ENCODE assay signal across 9 cellular contexts in the genomic region with DNA sequence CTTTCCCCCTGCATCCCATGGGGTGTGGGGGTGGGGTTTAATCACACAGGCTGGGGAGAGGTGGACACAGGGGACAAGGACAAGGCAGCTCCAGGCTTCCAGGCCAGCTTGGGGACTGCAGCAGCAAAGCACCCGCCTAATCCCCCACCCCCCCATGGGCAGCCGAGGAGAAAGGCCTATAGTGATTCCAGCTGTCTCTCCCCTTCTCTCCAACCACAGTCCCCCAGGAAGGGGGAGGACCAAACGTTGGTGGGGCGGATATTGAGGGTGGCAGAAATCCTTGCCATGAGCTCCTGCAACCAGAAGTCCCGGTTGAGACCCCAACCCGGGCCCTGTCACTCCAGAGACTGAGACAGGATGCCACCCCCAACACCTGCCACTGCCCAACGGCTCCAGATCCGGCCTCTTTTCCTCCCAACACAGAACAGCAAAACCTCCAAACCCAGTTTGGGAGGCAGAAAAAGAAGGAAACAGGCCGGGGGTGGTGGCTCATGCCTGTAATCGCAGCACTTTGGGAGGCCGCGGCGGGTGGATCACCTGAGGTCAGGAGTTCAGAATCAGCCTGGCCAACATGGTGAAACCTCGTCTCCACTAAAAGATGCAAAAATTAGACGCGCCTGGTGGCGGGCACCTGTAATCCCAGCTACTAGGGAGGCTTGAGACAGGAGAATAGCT. TPM values are rescaled to one million over a fixed set of nuclear protein-coding genes. Genes with fewer than 3 reads are reported as not detected.
DNase-seq lines count a peak whose midpoint lies in the region; ATAC-seq, FAIRE-seq and TF ChIP-seq lines count a peak whose summit lies in the region.
"Had no signal": no experiment of that assay in that cellular context is flagged by ENCODE, and none has a peak within 500 bp of the region (broad histone marks: within the 10 kb centered on the region; RNA-seq: fewer than 3 reads in every experiment).

No MANE protein-coding gene starts in this region.

- CTCF ChIA-PET in K562 (lab: Yijun Ruan, JAX; ENCODE audit: low intra/inter-chr PET ratio), result interaction anchor here (0.6 kb wide), 1 partner anchor 934 kb away, joined by 5 read pairs; no protein-coding TSS in a partner anchor

- BruUV-seq in K562 (replicated peaks; lab: Mats Ljungman, UMichigan), result no TSS peak

- no peak for TF ChIP-seq RAD21 in K562 (CRISPR knock-in tag; conservative IDR thresholded peaks at IDR 0.05 in 1 of 2, IDR thresholded peaks at IDR 0.05 in 1 of 2)

- TF ChIP-seq POLR2A in K562 (conservative IDR thresholded peaks at IDR 0.05) (no peak), spleen (IDR thresholded peaks at IDR 0.05) (no peak)

- in situ Hi-C loops in K562 (cut with MboI), result no loop called here

- no peak for FAIRE-seq in K562 (lab: Jason Lieb, UNC)

- H3K9me3 ChIP-seq in HUES48 (ENCODE audit: control insufficient read depth, insufficient read depth, low read length), result no peaks in the 10 kb centered on the region
- H3K9me3 ChIP-seq in K562 (replicated peaks; ENCODE audit: control insufficient read depth, insufficient read depth, low read depth, low read length), result no peaks in the 10 kb centered on the region
- H3K9me3 ChIP-seq in spleen, result no peaks in the 10 kb centered on the region

- H3K4me2 ChIP-seq in K562 (ENCODE audit: insufficient read depth, low read length), result no peak overlapping the region

- H3K79me2 ChIP-seq in K562 (ENCODE audit: control insufficient read depth, insufficient read depth, low read length), result no peaks in the 10 kb centered on the region

- TF ChIP-seq EP300 in K562 (IDR thresholded peaks at IDR 0.05; ENCODE audit: low read length), result no peak

- DNase-seq in K562 (ENCODE audit: extremely low read depth in 1 of 4, low spot score in 3 of 4) (no peak), kidney epithelial cell (ENCODE audit: low read depth) (no peak), spleen (no peak), NCI-H345 treated with DMSO at 0.1 percent for 48 hours (lab: John Stamatoyannopoulos, UW; ENCODE audit: unreplicated experiment) (no peak)

- ATAC-seq in K562, result no peak
- ATAC-seq in GM18519 (IDR thresholded peaks at IDR 0.05; ENCODE audit: low FRiP score, unreplicated experiment), result no peak
- no peak for ATAC-seq in GM18868 (IDR thresholded peaks at IDR 0.05; ENCODE audit: unreplicated experiment)
- ATAC-seq in HG03039 (IDR thresholded peaks at IDR 0.05; ENCODE audit: unreplicated experiment), result no peak

- intact Hi-C loops in K562 (cut with micrococcal nuclease), result loop anchor here (5.0 kb wide), 1 partner anchor 72 kb away; no protein-coding TSS in a partner anchor
- intact Hi-C loops in spleen (cut with DNase I; ENCODE audit: low total_unique reads), result no loop called here

- no peak for TF ChIP-seq CTCF in K562 (IDR thresholded peaks at IDR 0.05 in 2 of 3, conservative IDR thresholded peaks at IDR 0.05 in 1 of 3; ENCODE audit: insufficient read depth in 2 of 3, low read depth in 1 of 3, low read length in 3 of 3)
- TF ChIP-seq CTCF in kidney epithelial cell (IDR thresholded peaks at IDR 0.05; ENCODE audit: insufficient read depth, low read length, poor library complexity, severe bottlenecking), result no peak
- no peak for TF ChIP-seq CTCF in spleen (IDR thresholded peaks at IDR 0.05 in 8 of 11, conservative IDR thresholded peaks at IDR 0.05 in 3 of 11)

- H3K9ac ChIP-seq in HUES48 (ENCODE audit: low read depth, low read length), result no peak overlapping the region
- peak overlapping the region in 1 of 2 experiments; percentile 26; a peak in 1 of 4 replicates for H3K9ac ChIP-seq in K562 (ENCODE audit: insufficient read depth in 1 of 2, low read depth in 2 of 2, low read length in 2 of 2)

- 46% methylated on average over 16 of the region's 17 CpGs for WGBS in K562 (ENCODE audit: insufficient coverage, low coverage, missing lambda C conversion rate)
- 13 to 23% (median 15%) methylated on average over 14 to 17 of the region's 17 CpGs for WGBS in spleen, 5 donors

- H3K4me3 ChIP-seq in HUES48 (ENCODE audit: low read depth, low read length) (peak overlapping the region; percentile 85), K562 (no peak overlapping the region), kidney epithelial cell (ENCODE audit: low read depth, low read length) (peak overlapping the region; percentile 79), spleen (peak overlapping the region; percentile 56 to 74 (median 65))

- H3K27ac ChIP-seq in HUES48 (ENCODE audit: low read depth, low read length) (no peak overlapping the region), K562 (ENCODE audit: extremely low read depth, low read depth, low read length) (no peak overlapping the region), spleen (peak overlapping the region in 7 of 8 donors; percentile 70 to 91 (median 87))

- H3K4me1 ChIP-seq in HUES48 (ENCODE audit: control insufficient read depth, insufficient read depth, low read length) (peaks cover 37% of the 10 kb centered on the region), K562 (replicated peaks in 1 of 2; ENCODE audit: control insufficient read depth in 2 of 2, insufficient read depth in 2 of 2, low read length in 2 of 2) (peaks cover 17 to 53% of the 10 kb centered on the region in 2 experiments), spleen (peaks cover 30 to 91% (median 66%) of the 10 kb centered on the region in 6 donors)

- peaks cover 6% of the 10 kb centered on the region; the same call in 1 of the 2 replicates for H4K20me1 ChIP-seq in K562 (replicated peaks; ENCODE audit: control insufficient read depth, insufficient read depth, low read length)

- H3K27me3 ChIP-seq in HUES48 (ENCODE audit: control insufficient read depth, insufficient read depth, low read length) (peaks cover 21% of the 10 kb centered on the region), K562 (ENCODE audit: control insufficient read depth in 2 of 2, insufficient read depth in 2 of 2, low read length in 2 of 2) (no peaks in the 10 kb centered on the region), kidney epithelial cell (ENCODE audit: control insufficient read depth, insufficient read depth, low read length) (no peaks in the 10 kb centered on the region), spleen (replicated peaks in 1 of 7) (peaks cover 0 to 67% (median 13%) of the 10 kb centered on the region in 7 donors)

- H3K36me3 ChIP-seq in HUES48 (ENCODE audit: control insufficient read depth, insufficient read depth, low read length) (peaks cover 13% of the 10 kb centered on the region), K562 (ENCODE audit: control insufficient read depth, insufficient read depth, low read length) (no peaks in the 10 kb centered on the region), kidney epithelial cell (ENCODE audit: control insufficient read depth, insufficient read depth, low read length) (peaks cover 4% of the 10 kb centered on the region), spleen (peaks cover 0 to 12% (median 0%) of the 10 kb centered on the region in 6 donors)

- POLR2A ChIA-PET in K562 (lab: Yijun Ruan, JAX), result interaction anchor here (0.6 to 1.7 kb wide), 5 partner anchors 8 to 45 kb away, joined by 3 to 6 read pairs (median 4); no protein-coding TSS in a partner anchor

- H3K9me1 ChIP-seq in K562 (ENCODE audit: control insufficient read depth, insufficient read depth, low read length), result peaks cover 4% of the 10 kb centered on the region

- no peak overlapping the region for H2AFZ ChIP-seq in K562 (ENCODE audit: low read depth, low read length)

TF ChIP-seq in K562, 482 proteins besides CTCF, POLR2A, EP300 and RAD21 (continues in another document):
- TF ChIP-seq SAFB2 (IDR thresholded peaks at IDR 0.05; ENCODE audit: borderline replicate concordance, low read depth, low read length, severe bottlenecking) (no peak), NCOA4 (IDR thresholded peaks at IDR 0.05; ENCODE audit: partially characterized antibody) (no peak), HNRNPLL (IDR thresholded peaks at IDR 0.05; ENCODE audit: low read depth, low read length, poor library complexity, severe bottlenecking) (peak; percentile 32)

RNA-seq across cellular contexts. Expression of a gene that starts 1.7 kb away (rescaled TPM):
- 0.55 and 1.5 TPM in 2 replicates for total RNA-seq in K562 (2011; cell fraction: chromatin; rRNA removed; ENCODE audit: low replicate concordance)
- 0.79 and 1.2 TPM in 2 replicates for total RNA-seq in K562 (2011; cell fraction: nucleolus; rRNA removed)
- total RNA-seq in K562 (2011; cell fraction: nucleoplasm; rRNA removed), result 0.15 and 0.23 TPM in 2 replicates
- total RNA-seq in K562 (2014; rRNA removed) (not detected in 2 replicates), K562 (2014; rRNA removed; fragmentation: Illumina TruSeq; extraction: Trizol) (0.04 and 0.06 TPM in 2 replicates), K562 (2015; rRNA removed; fragmentation: Illumina TruSeq; extraction: Trizol) (not detected in 2 replicates), K562 (2021) (0.36 and 0.40 TPM in 2 replicates), kidney epithelial cell (211 and 234 TPM in 2 replicates), spleen (10 to 100 TPM; 10.6 to 35.7 (median 17.1) TPM)
- polyA plus RNA-seq in K562 (2011; rRNA removed) (0.16 and 0.17 TPM in 2 replicates), K562 (2014; fragmentation: Illumina TruSeq; extraction: Trizol) (0.07 and 0.12 TPM in 2 replicates), K562 (2014; fragmentation: Nextera tagmentation; extraction: Ambion mirVana) (not detected), K562 (2014; rRNA removed) (0.05 TPM in 2 replicates), spleen (1 to 10 TPM; 2.0 to 7.4 (median 2.6) TPM)
- polyA plus RNA-seq in K562 (2011; cell fraction: cytosol; rRNA removed), result 0.09 and 0.70 TPM in 2 replicates
- 0.24 and 0.92 TPM in 2 replicates for polyA plus RNA-seq in K562 (2011; cell fraction: nucleus; rRNA removed)
- 0.07 and 0.09 TPM in 2 replicates for polyA plus RNA-seq in K562 (2012)
- 0.15 and 0.28 TPM in 2 replicates for polyA minus RNA-seq in K562 (2011; rRNA and poly(A)+ RNA removed)
- 1.7 and 2.2 TPM in 2 replicates for polyA minus RNA-seq in K562 (2011; cell fraction: cytosol; rRNA and poly(A)+ RNA removed)
- 0.33 and 0.81 TPM in 2 replicates for polyA minus RNA-seq in K562 (2011; cell fraction: nucleus; rRNA and poly(A)+ RNA removed)
- polyA plus RNA-seq: IgD-negative memory B cell had no signal

RNA-seq across cellular contexts. Expression of a gene that starts 58.3 kb away (rescaled TPM):
- total RNA-seq in K562 (2011; cell fraction: chromatin; rRNA removed; ENCODE audit: low replicate concordance), result 15.4 and 51.0 TPM in 2 replicates
- total RNA-seq in K562 (2011; cell fraction: nucleolus; rRNA removed), result 25.4 and 38.4 TPM in 2 replicates
- total RNA-seq in K562 (2011; cell fraction: nucleoplasm; rRNA removed), result 20.2 and 22.1 TPM in 2 replicates
- total RNA-seq in K562 (2014; rRNA removed) (6.3 and 7.0 TPM in 2 replicates), K562 (2014; rRNA removed; fragmentation: Illumina TruSeq; extraction: Trizol) (2.7 and 4.3 TPM in 2 replicates), K562 (2015; rRNA removed; fragmentation: Illumina TruSeq; extraction: Trizol) (5.2 and 6.0 TPM in 2 replicates), K562 (2021) (11.2 and 15.1 TPM in 2 replicates), kidney epithelial cell (2.7 and 5.6 TPM in 2 replicates), spleen (10 to 100 TPM in 1 of 7 donors, 1 to 10 TPM in 6; 3.5 to 12.9 (median 8.0) TPM)
- polyA plus RNA-seq in K562 (2011; rRNA removed) (21.0 and 33.1 TPM in 2 replicates), K562 (2014; fragmentation: Illumina TruSeq; extraction: Trizol) (4.4 and 10.8 TPM in 2 replicates), K562 (2014; fragmentation: Nextera tagmentation; extraction: Ambion mirVana) (1 to 10 TPM in 1 of 2 experiments, under 1 TPM in 1; 0.73 to 1.1 TPM), K562 (2014; rRNA removed) (14.8 and 17.1 TPM in 2 replicates), spleen (1 to 10 TPM; 4.8 to 7.7 (median 6.4) TPM)
- 31.5 and 39.3 TPM in 2 replicates for polyA plus RNA-seq in K562 (2011; cell fraction: cytosol; rRNA removed)
- 84.8 and 93.8 TPM in 2 replicates for polyA plus RNA-seq in K562 (2011; cell fraction: nucleus; rRNA removed)
- 14.3 and 15.2 TPM in 2 replicates for polyA plus RNA-seq in K562 (2012)
- polyA minus RNA-seq in K562 (2011; rRNA and poly(A)+ RNA removed), result 7.3 and 9.1 TPM in 2 replicates
- polyA minus RNA-seq in K562 (2011; cell fraction: cytosol; rRNA and poly(A)+ RNA removed), result 9.3 and 17.2 TPM in 2 replicates
- 17.2 and 21.5 TPM in 2 replicates for polyA minus RNA-seq in K562 (2011; cell fraction: nucleus; rRNA and poly(A)+ RNA removed)

Comparison
In these comparisons a context has a peak if more than half of its experiments do, and no peak if none do; other contexts are left out.
1. H3K27ac ChIP-seq: peak in spleen (7 of 8); none in HUES48 (single experiment) and K562 (single experiment).
2. RNA of a gene that starts 1.7 kb away (total RNA-seq): 211 to 234 TPM in kidney epithelial cell and 10.6 to 35.7 TPM in spleen; 0.04 to 1.5 TPM in K562; every median in the first group is over 4 times any median in the second.